In genomic region chr4:2462218-2462991, GRCh38 we compare ENCODE assay signal across 8 cellular contexts. TPM values are rescaled to one million over a fixed set of nuclear protein-coding genes. Genes with fewer than 3 reads are reported as not detected.
DNase-seq lines count a peak whose midpoint lies in the region; ATAC-seq, FAIRE-seq and TF ChIP-seq lines count a peak whose summit lies in the region.

No MANE protein-coding gene starts in this region.

- H3K4me3 ChIP-seq in GM12878 (peak overlapping the region; percentile 60; the same call in 1 of the 2 replicates), iPS DF 6.9 (ENCODE audit: low read length) (peak overlapping the region; percentile 43; the same call in 1 of the 2 replicates)

- in situ Hi-C loops in GM12878 (cut with MboI), result no loop called here

- ATAC-seq in GM21825 (IDR thresholded peaks at IDR 0.05; ENCODE audit: unreplicated experiment) (peak; percentile 69), GM12878 (peak; percentile 97), sciatic nerve (peak; percentile 88)

- CTCF ChIA-PET in GM12878 (lab: Yijun Ruan, JAX), result interaction anchor here (1.0 to 1.5 kb wide), 3 partner anchors 20 to 242 kb away, joined by 3 to 7 read pairs (median 4); no protein-coding TSS in a partner anchor

- 32% methylated on average over 38 of the region's 99 CpGs for WGBS in GM12878 (ENCODE audit: insufficient coverage, insufficient replicate concordance, low lambda C conversion rate, missing lambda C conversion rate)
- WGBS in iPS DF 6.9 (ENCODE audit: insufficient coverage, insufficient read length), result no CpG with 5 or more reads among the region's 99 CpGs

- H3K27ac ChIP-seq in GM12878 (ENCODE audit: control insufficient read depth, insufficient read depth) (no peak overlapping the region), iPS DF 6.9 (ENCODE audit: low read length) (no peak overlapping the region)

- TF ChIP-seq CTCF in LNCAP (IDR thresholded peaks at IDR 0.05) (peak; percentile 68), GM12878 (IDR thresholded peaks at IDR 0.05 in 2 of 3, conservative IDR thresholded peaks at IDR 0.05 in 1 of 3; ENCODE audit: control insufficient read depth in 2 of 3, extremely low read depth in 1 of 3, insufficient read depth in 1 of 3, low read depth in 3 of 3, low read length in 3 of 3) (peak; percentile 21 to 57 (median 41); a peak in 3 of 6 replicates)

- intact Hi-C loops in GM12878 (cut with micrococcal nuclease; ENCODE audit: unreplicated experiment), result loop anchor here (1.0 kb wide), 1 partner anchor 242 kb away; no protein-coding TSS in a partner anchor
- intact Hi-C loops in sciatic nerve (cut with DNase I), result loop anchor here (10.0 kb wide), 1 partner anchor 198 kb away; the partner anchor contains the start of gene MXD4

- no peak for TF ChIP-seq POLR2A in GM12878 (IDR thresholded peaks at IDR 0.05; ENCODE audit: low read depth, low read length)

- no peaks in the 10 kb centered on the region for H4K20me1 ChIP-seq in GM12878 (ENCODE audit: control insufficient read depth, insufficient read depth)

- DNase-seq in GF-D8 (lab: John Stamatoyannopoulos, UW), result peak; percentile 7
- DNase-seq in T-helper 9 cell, result peak; percentile 61
- DNase-seq in GM12878 (ENCODE audit: low read depth, low spot score), result no peak
- DNase-seq in iPS DF 6.9 (ENCODE audit: low read depth, low spot score), result no peak
- DNase-seq in sciatic nerve (ENCODE audit: low spot score), result peak; percentile 74
- no peak for DNase-seq in NK-92 (lab: John Stamatoyannopoulos, UW; ENCODE audit: unreplicated experiment)

- peak overlapping the region; percentile 92 for H3K4me2 ChIP-seq in GM12878 (ENCODE audit: control insufficient read depth, insufficient read depth)

- peak; percentile 29; the same call in 1 of the 2 replicates for TF ChIP-seq RAD21 in GM12878 (IDR thresholded peaks at IDR 0.05; ENCODE audit: insufficient read depth, low read depth, low read length)

- peaks cover 2% of the 10 kb centered on the region for H3K79me2 ChIP-seq in GM12878 (ENCODE audit: control insufficient read depth, insufficient read depth, low read length)

- SMC1A ChIA-PET in GM12878 (lab: Charles Lee; ENCODE audit: uncharacterized antibody, unreplicated experiment), result interaction anchor here (1.2 kb wide), 1 partner anchor 13 kb away, joined by 3 read pairs; no protein-coding TSS in a partner anchor

- peaks cover 4% of the 10 kb centered on the region for H3K4me1 ChIP-seq in GM12878 (ENCODE audit: control insufficient read depth, insufficient read depth, low read length)
- no peaks in the 10 kb centered on the region for H3K4me1 ChIP-seq in iPS DF 6.9 (ENCODE audit: control insufficient read depth, insufficient read depth, low read length)

- no peak for FAIRE-seq in GM12878 (lab: Jason Lieb, UNC)

- H3K9me3 ChIP-seq in GM12878 (replicated peaks; ENCODE audit: control insufficient read depth, insufficient read depth, low read length) (no peaks in the 10 kb centered on the region), iPS DF 6.9 (ENCODE audit: control insufficient read depth, insufficient read depth, low read length) (no peaks in the 10 kb centered on the region)

- H3K27me3 ChIP-seq in GM12878 (replicated peaks in 1 of 2; ENCODE audit: control insufficient read depth in 2 of 2, insufficient read depth in 2 of 2, low read length in 1 of 2), result no peaks in the 10 kb centered on the region; a peak in 2 of 4 replicates
- H3K27me3 ChIP-seq in iPS DF 6.9 (ENCODE audit: control insufficient read depth, insufficient read depth, low read length), result peaks cover 2% of the 10 kb centered on the region; the same call in 1 of the 2 replicates

- peak overlapping the region; percentile 61 for H2AFZ ChIP-seq in GM12878 (ENCODE audit: control insufficient read depth, low read depth, low read length)

- BruUV-seq in GM12878 (replicated peaks; lab: Mats Ljungman, UMichigan), result no TSS peak

- POLR2A ChIA-PET in GM12878 (lab: Charles Lee), result interaction anchor here (0.6 kb wide), 1 partner anchor 9 kb away, joined by 6 read pairs; no protein-coding TSS in a partner anchor

- RAD21 ChIA-PET in GM12878 (lab: Charles Lee; ENCODE audit: unreplicated experiment), result no interaction called here

- H3K36me3 ChIP-seq in GM12878 (ENCODE audit: control insufficient read depth in 2 of 2, insufficient read depth in 2 of 2, low read length in 1 of 2) (no peaks in the 10 kb centered on the region), iPS DF 6.9 (ENCODE audit: control insufficient read depth, insufficient read depth, low read length) (no peaks in the 10 kb centered on the region)

- no peak overlapping the region; the same call in 1 of the 2 replicates for H3K9ac ChIP-seq in GM12878 (ENCODE audit: control insufficient read depth, insufficient read depth, low read length)

- no peak for TF ChIP-seq EP300 in GM12878 (IDR thresholded peaks at IDR 0.05; ENCODE audit: borderline replicate concordance in 1 of 2, control insufficient read depth in 1 of 2, low read depth in 2 of 2, low read length in 2 of 2)

TF ChIP-seq in GM12878, 131 proteins besides CTCF, POLR2A, EP300 and RAD21 (continues in another document):
- TF ChIP-seq POLR2AphosphoS2 (IDR thresholded peaks at IDR 0.05; ENCODE audit: low read depth, low read length) (no peak), SREBF2 (IDR thresholded peaks at IDR 0.05; ENCODE audit: low read length) (no peak), HDAC6 (IDR thresholded peaks at IDR 0.05; ENCODE audit: unreplicated experiment) (peak; percentile 96), SMC3 (IDR thresholded peaks at IDR 0.05; ENCODE audit: borderline replicate concordance, low read length) (peak; percentile 23; the same call in 1 of the 2 replicates)

RNA-seq across cellular contexts. Expression of gene RNF4, which starts 6.5 kb away (rescaled TPM):
- 173 and 195 TPM in 2 replicates for total RNA-seq in GM12878 (2013; cell fraction: nucleolus; rRNA removed)
- total RNA-seq in GM12878 (2014; rRNA removed) (64.3 and 66.3 TPM in 2 replicates), GM12878 (2014; rRNA removed; fragmentation: Illumina TruSeq; extraction: Trizol) (65.0 and 68.2 TPM in 2 replicates), GM12878 (2021) (81.2 and 82.0 TPM in 2 replicates), sciatic nerve (44.5 TPM)
- polyA plus RNA-seq in GM12878 (2011; ENCODE audit: low read depth), result 41.0 TPM
- polyA plus RNA-seq in GM12878 (2011; rRNA removed) (108 and 145 TPM in 2 replicates), GM12878 (2014; fragmentation: Illumina TruSeq; extraction: Trizol) (85.4 and 87.7 TPM in 2 replicates), GM12878 (2014; fragmentation: Nextera tagmentation; extraction: Ambion mirVana) (10 to 100 TPM; 34.9 to 53.2 TPM), GM12878 (2014; rRNA removed) (69.8 and 70.9 TPM in 2 replicates), GM12878 (2016; fragmentation: Nextera tagmentation; extraction: Ambion mirVana) (10 to 100 TPM; 81.4 to 87.5 TPM)
- polyA plus RNA-seq in GM12878 (2011; cell fraction: cytosol; rRNA removed), result 114 and 133 TPM in 2 replicates
- polyA plus RNA-seq in GM12878 (2011; cell fraction: nucleus; rRNA removed), result 80.2 and 87.1 TPM in 2 replicates
- 58.2 and 59.6 TPM in 2 replicates for polyA plus RNA-seq in GM12878 (2012)
- 120 and 122 TPM in 2 replicates for polyA minus RNA-seq in GM12878 (2011; rRNA and poly(A)+ RNA removed)
- polyA minus RNA-seq in GM12878 (2011; cell fraction: cytosol; rRNA and poly(A)+ RNA removed), result 52.4 and 63.9 TPM in 2 replicates
- 64.7 and 74.7 TPM in 2 replicates for polyA minus RNA-seq in GM12878 (2011; cell fraction: nucleus; rRNA and poly(A)+ RNA removed)

RNA-seq across cellular contexts. Expression of gene CFAP99, which starts 43.6 kb away (rescaled TPM):
- total RNA-seq in GM12878 (2013; cell fraction: nucleolus; rRNA removed), result not detected in 2 replicates
- total RNA-seq in GM12878 (2014; rRNA removed), result not detected in 2 replicates
- total RNA-seq in GM12878 (2014; rRNA removed; fragmentation: Illumina TruSeq; extraction: Trizol), result not detected in 2 replicates
- total RNA-seq in GM12878 (2021), result not detected in 2 replicates
- not detected for polyA plus RNA-seq in GM12878 (2011; ENCODE audit: low read depth)
- not detected in 2 replicates for polyA plus RNA-seq in GM12878 (2011; rRNA removed)
- 0.15 TPM in 1 of 2 replicates, not detected in the other for polyA plus RNA-seq in GM12878 (2011; cell fraction: cytosol; rRNA removed)
- polyA plus RNA-seq in GM12878 (2011; cell fraction: nucleus; rRNA removed), result not detected in 2 replicates
- not detected in 2 replicates for polyA plus RNA-seq in GM12878 (2012)
- not detected in 2 replicates for polyA plus RNA-seq in GM12878 (2014; fragmentation: Illumina TruSeq; extraction: Trizol)
- not detected for polyA plus RNA-seq in GM12878 (2014; fragmentation: Nextera tagmentation; extraction: Ambion mirVana)
- polyA plus RNA-seq in GM12878 (2014; rRNA removed), result not detected in 2 replicates
- not detected for polyA plus RNA-seq in GM12878 (2016; fragmentation: Nextera tagmentation; extraction: Ambion mirVana)
- polyA minus RNA-seq in GM12878 (2011; rRNA and poly(A)+ RNA removed), result not detected in 2 replicates
- polyA minus RNA-seq in GM12878 (2011; cell fraction: cytosol; rRNA and poly(A)+ RNA removed), result not detected in 2 replicates
- polyA minus RNA-seq in GM12878 (2011; cell fraction: nucleus; rRNA and poly(A)+ RNA removed), result not detected in 2 replicates
- total RNA-seq in sciatic nerve, result not detected

RNA-seq across cellular contexts. Expression of gene ZFYVE28, which starts 44.0 kb away (rescaled TPM):
- total RNA-seq in GM12878 (2013; cell fraction: nucleolus; rRNA removed), result 12.1 and 14.2 TPM in 2 replicates
- total RNA-seq in GM12878 (2014; rRNA removed) (0.11 TPM in 2 replicates), GM12878 (2014; rRNA removed; fragmentation: Illumina TruSeq; extraction: Trizol) (0.05 and 0.22 TPM in 2 replicates), GM12878 (2021) (0.48 and 0.95 TPM in 2 replicates), sciatic nerve (23.2 TPM)
- 0.25 TPM for polyA plus RNA-seq in GM12878 (2011; ENCODE audit: low read depth)
- polyA plus RNA-seq in GM12878 (2011; rRNA removed) (1.4 and 1.9 TPM in 2 replicates), GM12878 (2014; fragmentation: Illumina TruSeq; extraction: Trizol) (0.14 and 0.24 TPM in 2 replicates), GM12878 (2014; fragmentation: Nextera tagmentation; extraction: Ambion mirVana) (under 1 TPM in 1 of 2 experiments, not detected in 1; 0.20 TPM), GM12878 (2014; rRNA removed) (0.19 and 0.32 TPM in 2 replicates), GM12878 (2016; fragmentation: Nextera tagmentation; extraction: Ambion mirVana) (under 1 TPM; 0.06 to 0.13 TPM)
- polyA plus RNA-seq in GM12878 (2011; cell fraction: cytosol; rRNA removed), result 1.8 and 1.9 TPM in 2 replicates
- polyA plus RNA-seq in GM12878 (2011; cell fraction: nucleus; rRNA removed), result 12.8 and 12.9 TPM in 2 replicates
- 0.41 and 0.66 TPM in 2 replicates for polyA plus RNA-seq in GM12878 (2012)
- polyA minus RNA-seq in GM12878 (2011; rRNA and poly(A)+ RNA removed), result 3.0 and 3.9 TPM in 2 replicates
- 0.53 and 1.9 TPM in 2 replicates for polyA minus RNA-seq in GM12878 (2011; cell fraction: cytosol; rRNA and poly(A)+ RNA removed)
- 2.5 and 5.4 TPM in 2 replicates for polyA minus RNA-seq in GM12878 (2011; cell fraction: nucleus; rRNA and poly(A)+ RNA removed)

Comparison
In these comparisons a context has a peak if more than half of its experiments do, and no peak if none do; other contexts are left out.
1. DNase-seq: peak in GF-D8 (single experiment), T-helper 9 cell (single experiment) and sciatic nerve (single experiment); none in GM12878 (single experiment), iPS DF 6.9 (single experiment) and NK-92 (single experiment).
2. Peak in every context shown above with its lines, with median percentiles within 50 percentile points of each other: ATAC-seq.